In the genomic region with DNA sequence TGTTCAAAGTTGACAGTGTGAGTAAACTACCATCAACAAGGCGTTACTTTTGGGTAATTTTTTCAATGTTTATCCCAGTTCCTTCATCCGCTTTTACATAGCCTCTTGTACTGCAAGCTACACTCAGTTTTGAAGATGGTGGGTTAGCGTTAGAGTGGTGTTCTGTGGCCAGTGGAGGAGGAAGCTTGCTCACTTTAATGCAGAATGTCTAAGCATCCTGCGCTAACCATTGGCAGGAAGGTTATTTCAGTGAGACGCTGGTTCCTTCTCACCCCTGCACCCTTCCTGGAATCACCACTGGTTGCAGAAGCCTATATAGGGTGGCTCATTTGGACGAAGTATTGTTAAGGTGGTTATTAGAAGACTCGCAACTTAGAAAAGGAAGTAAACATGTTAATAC, we compare ENCODE assay signal across 12 cellular contexts.
DNase-seq lines count a peak whose midpoint lies in the region; ATAC-seq, FAIRE-seq and TF ChIP-seq lines count a peak whose summit lies in the region.
"Had no signal": no experiment of that assay in that cellular context is flagged by ENCODE, and none has a peak within 500 bp of the region (broad histone marks: within the 10 kb centered on the region; RNA-seq: fewer than 3 reads in every experiment).

No MANE protein-coding gene starts in this region.

- peak overlapping the region; percentile 95 for H3K27ac ChIP-seq in GM12878 (ENCODE audit: control insufficient read depth, insufficient read depth)
- H3K27ac ChIP-seq in WERI-Rb-1, result no peak overlapping the region
- H3K27ac ChIP-seq in tibial artery, result no peak overlapping the region

- intact Hi-C loops in GM12878 (cut with micrococcal nuclease; ENCODE audit: unreplicated experiment), result loop anchor here (10.0 kb wide), 2 partner anchors 268 to 508 kb away; no protein-coding TSS in a partner anchor
- intact Hi-C loops in tibial artery (cut with DNase I; ENCODE audit: low total_unique reads), result no loop called here

- in situ Hi-C loops in GM12878 (cut with MboI), result loop anchor here (10.0 kb wide), 2 partner anchors 508 to 868 kb away; partner anchors contain the start of gene UPF2

- peak overlapping the region; percentile 87 for H3K4me3 ChIP-seq in Loucy (ENCODE audit: low read length, poor library complexity, severe bottlenecking)
- peak overlapping the region; percentile 54; the same call in 1 of the 2 replicates for H3K4me3 ChIP-seq in GM12878
- no peak overlapping the region for H3K4me3 ChIP-seq in WERI-Rb-1 (ENCODE audit: low read depth, low read length)
- no peak overlapping the region for H3K4me3 ChIP-seq in tibial artery
- H3K4me3 ChIP-seq: testis had no signal

- peak; percentile 24 to 25 for ATAC-seq in activated CD4-positive, CD25-positive, alpha-beta regulatory T cell treated with anti-CD3 and anti-CD28 coated beads, Interleukin-2, amount 50 U/mL, for 24 hours
- ATAC-seq in GM12878 (peak; percentile 15), GM18520 (IDR thresholded peaks at IDR 0.05; ENCODE audit: unreplicated experiment) (no peak)
- ATAC-seq in stimulated activated memory B cell treated with anti-CD40 and anti-IgM and Interleukin-4, amounts not matched to agents 10 μg/mL and 1 μg/mL and 100 μg/mL, for 72 hours, result peak; percentile 9

- RAD21 ChIA-PET in GM12878 (lab: Charles Lee; ENCODE audit: unreplicated experiment), result interaction anchor here (0.9 to 8.5 kb wide), 10 partner anchors 11 to 97 kb away, joined by 3 to 212 read pairs (median 6); no protein-coding TSS in a partner anchor

- no peaks in the 10 kb centered on the region for H3K9me2 ChIP-seq in Loucy (replicated peaks; ENCODE audit: low read depth, low read length)

- no peak for TF ChIP-seq CTCF in Loucy (conservative IDR thresholded peaks at IDR 0.05; ENCODE audit: low read length)
- no peak for TF ChIP-seq CTCF in GM12878 (IDR thresholded peaks at IDR 0.05 in 2 of 3, conservative IDR thresholded peaks at IDR 0.05 in 1 of 3; ENCODE audit: control insufficient read depth in 2 of 3, extremely low read depth in 1 of 3, insufficient read depth in 1 of 3, low read depth in 3 of 3, low read length in 3 of 3)
- TF ChIP-seq CTCF in WERI-Rb-1 (IDR thresholded peaks at IDR 0.05; ENCODE audit: low read depth, low read length), result no peak
- TF ChIP-seq CTCF in tibial artery (IDR thresholded peaks at IDR 0.05), result no peak

- H3K36me3 Mint-ChIP-seq in stimulated activated memory B cell treated with anti-CD40 and anti-IgM and Interleukin-4, amounts not matched to agents 10 μg/mL and 1 μg/mL and 100 μg/mL, for 72 hours, result peaks cover 72% of the 10 kb centered on the region

- H3K4me1 Mint-ChIP-seq in stimulated activated memory B cell treated with anti-CD40 and anti-IgM and Interleukin-4, amounts not matched to agents 10 μg/mL and 1 μg/mL and 100 μg/mL, for 72 hours, result peaks cover 95% of the 10 kb centered on the region

- TF ChIP-seq RAD21 in GM12878 (IDR thresholded peaks at IDR 0.05; ENCODE audit: insufficient read depth, low read depth, low read length), result no peak

- WGBS in GM12878 (ENCODE audit: insufficient coverage, insufficient replicate concordance, low lambda C conversion rate, missing lambda C conversion rate), result 10% methylated on average over 7 of the region's 7 CpGs

- H3K79me2 ChIP-seq in Loucy (ENCODE audit: insufficient read depth, low read length), result peaks cover 98% of the 10 kb centered on the region
- H3K79me2 ChIP-seq in GM12878 (ENCODE audit: control insufficient read depth, insufficient read depth, low read length), result peaks cover 100% of the 10 kb centered on the region

- H3K27me3 Mint-ChIP-seq in stimulated activated memory B cell treated with anti-CD40 and anti-IgM and Interleukin-4, amounts not matched to agents 10 μg/mL and 1 μg/mL and 100 μg/mL, for 72 hours, result no peaks in the 10 kb centered on the region

- H3K9ac ChIP-seq in Loucy (ENCODE audit: low read depth, low read length, poor library complexity, severe bottlenecking) (peak overlapping the region; percentile 97), GM12878 (ENCODE audit: control insufficient read depth, insufficient read depth, low read length) (peak overlapping the region; percentile 60)

- peak overlapping the region; percentile 81 for H3K4me3 Mint-ChIP-seq in stimulated activated memory B cell treated with anti-CD40 and anti-IgM and Interleukin-4, amounts not matched to agents 10 μg/mL and 1 μg/mL and 100 μg/mL, for 72 hours

- H2AFZ ChIP-seq in Loucy (ENCODE audit: low read length), result no peak overlapping the region
- no peak overlapping the region for H2AFZ ChIP-seq in GM12878 (ENCODE audit: control insufficient read depth, low read depth, low read length)

- DNase-seq in activated CD4-positive, CD25-positive, alpha-beta regulatory T cell (lab: John Stamatoyannopoulos, UW), result no peak
- DNase-seq in GM12878 (ENCODE audit: low read depth, low spot score), result no peak
- no peak for DNase-seq in WERI-Rb-1
- DNase-seq in tibial artery, result no peak
- DNase-seq: left cardiac atrium, NCI-H2171 treated with DMSO at 0.1 percent for 48 hours, testis had no signal

- POLR2A ChIA-PET in GM12878 (lab: Charles Lee), result interaction anchor here (0.7 to 8.7 kb wide), 6 partner anchors 9 to 402 kb away, joined by 3 to 130 read pairs (median 6); no protein-coding TSS in a partner anchor

- H3K27me3 ChIP-seq in Loucy (ENCODE audit: insufficient read depth, low read length, poor library complexity, severe bottlenecking) (no peaks in the 10 kb centered on the region), GM12878 (replicated peaks in 1 of 2; ENCODE audit: control insufficient read depth in 2 of 2, insufficient read depth in 2 of 2, low read length in 1 of 2) (no peaks in the 10 kb centered on the region), WERI-Rb-1 (ENCODE audit: insufficient read depth, low read depth, severe bottlenecking) (no peaks in the 10 kb centered on the region), tibial artery (no peaks in the 10 kb centered on the region)
- H3K27me3 ChIP-seq: testis had no signal

- peaks cover 85% of the 10 kb centered on the region for H3K36me3 ChIP-seq in Loucy (ENCODE audit: insufficient read depth, low read length)
- peaks cover 18 to 27% of the 10 kb centered on the region in 2 experiments for H3K36me3 ChIP-seq in GM12878 (ENCODE audit: control insufficient read depth in 2 of 2, insufficient read depth in 2 of 2, low read length in 1 of 2)
- H3K36me3 ChIP-seq in WERI-Rb-1, result no peaks in the 10 kb centered on the region
- peaks cover 0 to 10% (median 0%) of the 10 kb centered on the region in 3 donors for H3K36me3 ChIP-seq in tibial artery

- no TSS peak for BruUV-seq in GM12878 (replicated peaks; lab: Mats Ljungman, UMichigan)

- H3K27ac Mint-ChIP-seq in stimulated activated memory B cell treated with anti-CD40 and anti-IgM and Interleukin-4, amounts not matched to agents 10 μg/mL and 1 μg/mL and 100 μg/mL, for 72 hours, result no peak overlapping the region

- peak overlapping the region; percentile 97 for H3K4me2 ChIP-seq in Loucy (ENCODE audit: low read depth, low read length, poor library complexity, severe bottlenecking)
- peak overlapping the region; percentile 98 for H3K4me2 ChIP-seq in GM12878 (ENCODE audit: control insufficient read depth, insufficient read depth)

- no peak for FAIRE-seq in GM12878 (lab: Jason Lieb, UNC)
- FAIRE-seq: A204.1 had no signal

- peaks cover 57% of the 10 kb centered on the region for H4K20me1 ChIP-seq in Loucy (ENCODE audit: insufficient read depth, low read length, poor library complexity, severe bottlenecking)
- H4K20me1 ChIP-seq in GM12878 (ENCODE audit: control insufficient read depth, insufficient read depth), result no peaks in the 10 kb centered on the region

- TF ChIP-seq EP300 in GM12878 (IDR thresholded peaks at IDR 0.05; ENCODE audit: borderline replicate concordance in 1 of 2, control insufficient read depth in 1 of 2, low read depth in 2 of 2, low read length in 2 of 2), result no peak

- TF ChIP-seq POLR2A in GM12878 (IDR thresholded peaks at IDR 0.05; ENCODE audit: low read depth, low read length), result peak; percentile 49

- peaks cover 94% of the 10 kb centered on the region for H3K4me1 ChIP-seq in Loucy (ENCODE audit: insufficient read depth, low read length, poor library complexity, severe bottlenecking)
- peaks cover 68% of the 10 kb centered on the region for H3K4me1 ChIP-seq in GM12878 (ENCODE audit: control insufficient read depth, insufficient read depth, low read length)
- H3K4me1 ChIP-seq in tibial artery, result peaks cover 0 to 7% (median 3%) of the 10 kb centered on the region in 4 donors
- H3K4me1 ChIP-seq: testis had no signal

- CTCF ChIA-PET in GM12878 (lab: Yijun Ruan, JAX), result interaction anchor here (1.3 to 13.9 kb wide), 9 partner anchors 9 to 93 kb away, joined by 3 to 114 read pairs (median 8); no protein-coding TSS in a partner anchor

- no peaks in the 10 kb centered on the region for H3K9me3 ChIP-seq in Loucy (ENCODE audit: insufficient read depth, low read depth, low read length)
- no peaks in the 10 kb centered on the region for H3K9me3 ChIP-seq in GM12878 (replicated peaks; ENCODE audit: control insufficient read depth, insufficient read depth, low read length)
- no peaks in the 10 kb centered on the region for H3K9me3 ChIP-seq in WERI-Rb-1 (ENCODE audit: severe bottlenecking)
- no peaks in the 10 kb centered on the region for H3K9me3 ChIP-seq in tibial artery
- H3K9me3 ChIP-seq: testis had no signal

- peaks cover 22% of the 10 kb centered on the region for H3F3A ChIP-seq in Loucy (ENCODE audit: low read depth)

- SMC1A ChIA-PET in GM12878 (lab: Charles Lee; ENCODE audit: uncharacterized antibody, unreplicated experiment), result interaction anchor here (0.7 to 18.3 kb wide), 9 partner anchors 10 to 102 kb away, joined by 3 to 417 read pairs (median 6); no protein-coding TSS in a partner anchor

- H3K9me3 Mint-ChIP-seq in stimulated activated memory B cell treated with anti-CD40 and anti-IgM and Interleukin-4, amounts not matched to agents 10 μg/mL and 1 μg/mL and 100 μg/mL, for 72 hours, result no peaks in the 10 kb centered on the region

TF ChIP-seq in GM12878, 131 proteins besides CTCF, POLR2A, EP300 and RAD21 (continues in another document):
- TF ChIP-seq CREM (IDR thresholded peaks at IDR 0.05; ENCODE audit: low read depth) (0 out of 2 replicates have a peak, but pooled peaks have one; percentile 34), POLR2AphosphoS5 (IDR thresholded peaks at IDR 0.05; ENCODE audit: low read length) (peak; percentile 64)

Comparison
In these comparisons a context has a peak if more than half of its experiments do, and no peak if none do; other contexts are left out.
1. H3K4me3 ChIP-seq: peak in Loucy (single experiment) and GM12878 (single experiment); none in WERI-Rb-1 (single experiment) and tibial artery (0 of 2).